ENCODE assay signal across 20 cellular contexts in genomic region chr11:61796127-61796526, GRCh38.
"Had no signal": no experiment of that assay in that cellular context is flagged by ENCODE, and none has a peak within 500 bp of the region (broad histone marks: within the 10 kb centered on the region; RNA-seq: fewer than 3 reads in every experiment).

No MANE protein-coding gene starts in this region.

- DNase-seq: activated B cell treated with CpG ODN at 0.5 μM for 24 hours; activated CD4-positive, alpha-beta memory T cell treated with anti-CD3 and anti-CD28 coated beads, Interleukin-2, amount 10 ng/mL, durations not matched to agents 7 days and 5 days; activated CD4-positive, alpha-beta T cell treated with anti-CD3 and anti-CD28 coated beads for 4 hours; activated CD8-positive, alpha-beta memory T cell treated with anti-CD3 and anti-CD28 coated beads, Interleukin-2, amount 50 U/mL, for 4 hours; activated naive CD4-positive, alpha-beta T cell treated with Interleukin-2 at 50 U/mL for 16 hours; activated T-cell treated with anti-CD3 and anti-CD28 coated beads, Interleukin-2, amount 50 U/mL, for 24 hours; amygdala; hypothalamus; left ventricle myocardium superior; midbrain; natural killer cell; stimulated activated CD4-positive, alpha-beta T cell treated with anti-CD3 and anti-CD28 coated beads, Interleukin-1b, Interleukin-23, amount 100 ng/mL, for 48 hours; T1000; tibial artery had no signal

- ATAC-seq: gastroesophageal sphincter, left ventricle myocardium superior, natural killer cell, pancreas, right lobe of liver had no signal

- H3K27me3 Mint-ChIP-seq: activated B cell treated with CpG ODN at 0.5 μM for 24 hours; activated CD4-positive, alpha-beta memory T cell treated with anti-CD3 and anti-CD28 coated beads, Interleukin-2, amount 10 ng/mL, durations not matched to agents 7 days and 5 days; activated T-cell treated with anti-CD3 and anti-CD28 coated beads, Interleukin-2, amount 50 U/mL, for 24 hours; stimulated activated naive CD8-positive, alpha-beta T cell treated with anti-CD3 and anti-CD28 coated beads, Interleukin-15, Interleukin-2, amounts not matched to agents 100 ng/mL and 50 ng/mL, for 24 hours had no signal

- H3K9me3 ChIP-seq: gastroesophageal sphincter, pancreas, right lobe of liver, tibial artery had no signal

- H3K36me3 ChIP-seq: pancreas, right lobe of liver had no signal

- H3K9me3 Mint-ChIP-seq: activated B cell treated with CpG ODN at 0.5 μM for 24 hours; activated CD4-positive, alpha-beta memory T cell treated with anti-CD3 and anti-CD28 coated beads, Interleukin-2, amount 10 ng/mL, durations not matched to agents 7 days and 5 days; activated T-cell treated with anti-CD3 and anti-CD28 coated beads, Interleukin-2, amount 50 U/mL, for 24 hours; natural killer cell; stimulated activated naive CD8-positive, alpha-beta T cell treated with anti-CD3 and anti-CD28 coated beads, Interleukin-15, Interleukin-2, amounts not matched to agents 100 ng/mL and 50 ng/mL, for 24 hours had no signal

- H3K36me3 Mint-ChIP-seq: natural killer cell had no signal

- H3K27ac ChIP-seq: epithelial cell of prostate, pancreas, right lobe of liver, skin epidermis had no signal

- H3K27ac Mint-ChIP-seq: activated B cell treated with CpG ODN at 0.5 μM for 24 hours; activated T-cell treated with anti-CD3 and anti-CD28 coated beads, Interleukin-2, amount 50 U/mL, for 24 hours; stimulated activated naive CD8-positive, alpha-beta T cell treated with anti-CD3 and anti-CD28 coated beads, Interleukin-15, Interleukin-2, amounts not matched to agents 100 ng/mL and 50 ng/mL, for 24 hours had no signal

- H3K4me3 Mint-ChIP-seq: activated B cell treated with CpG ODN at 0.5 μM for 24 hours; activated CD4-positive, alpha-beta memory T cell treated with anti-CD3 and anti-CD28 coated beads, Interleukin-2, amount 10 ng/mL, durations not matched to agents 7 days and 5 days; natural killer cell had no signal

- H3K4me3 ChIP-seq: gastroesophageal sphincter, pancreas, right lobe of liver, skin epidermis, tibial artery had no signal

- H3K27me3 ChIP-seq: gastroesophageal sphincter, pancreas, right lobe of liver, tibial artery had no signal
